1 cellular context compared by ENCODE assay signal in the genomic region with DNA sequence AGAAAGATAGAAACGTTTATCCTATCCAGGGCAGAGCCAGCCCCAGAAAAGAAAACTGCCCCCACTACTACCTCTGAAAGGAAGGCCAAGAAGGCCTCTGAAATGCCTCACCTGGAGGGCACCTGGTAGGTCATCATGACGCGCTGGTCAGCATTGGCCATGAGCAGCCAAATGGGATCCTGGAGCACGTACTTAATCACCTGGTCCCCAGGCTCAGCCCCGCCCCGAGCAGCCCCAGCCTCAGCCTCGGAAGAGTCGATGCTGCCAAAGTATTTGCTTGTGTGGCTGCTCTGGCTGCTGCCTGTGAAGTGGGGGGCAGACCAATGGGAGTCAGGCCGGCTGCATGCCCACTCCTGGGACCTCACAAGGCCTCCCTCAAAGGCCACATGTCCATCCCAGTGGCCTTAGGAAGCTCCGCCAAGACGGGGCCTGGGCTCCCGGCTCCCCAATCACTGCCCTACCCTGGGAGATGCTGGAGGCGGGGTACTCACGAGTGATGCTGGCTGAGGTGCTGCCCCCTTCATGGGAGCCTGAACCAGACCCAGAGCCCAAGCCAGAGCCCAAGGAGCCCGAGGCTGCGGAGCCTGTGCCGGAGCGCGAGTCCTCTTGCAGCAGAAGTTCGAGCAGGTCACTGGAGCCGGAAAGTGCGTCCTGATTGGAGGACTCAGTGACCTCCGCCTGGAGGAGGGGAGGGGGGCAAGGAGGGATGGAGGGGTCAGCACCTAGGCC.
A peak's percentile ranks its signal among the peaks of the same experiment; 100 is the strongest.
TF ChIP-seq lines count a peak whose summit lies in the region.

No MANE protein-coding gene starts in this region.

TF ChIP-seq in GM12878, 131 proteins besides CTCF, POLR2A, EP300 and RAD21:
- TF ChIP-seq MEF2A (IDR thresholded peaks at IDR 0.05; ENCODE audit: insufficient read depth, low read depth, low read length), result no peak
- TF ChIP-seq POLR2AphosphoS5 (IDR thresholded peaks at IDR 0.05; ENCODE audit: low read length), result 0 out of 2 replicates have a peak, but pooled peaks have one; percentile 50
